ENCODE assay signal across 8 cellular contexts in the genomic region with DNA sequence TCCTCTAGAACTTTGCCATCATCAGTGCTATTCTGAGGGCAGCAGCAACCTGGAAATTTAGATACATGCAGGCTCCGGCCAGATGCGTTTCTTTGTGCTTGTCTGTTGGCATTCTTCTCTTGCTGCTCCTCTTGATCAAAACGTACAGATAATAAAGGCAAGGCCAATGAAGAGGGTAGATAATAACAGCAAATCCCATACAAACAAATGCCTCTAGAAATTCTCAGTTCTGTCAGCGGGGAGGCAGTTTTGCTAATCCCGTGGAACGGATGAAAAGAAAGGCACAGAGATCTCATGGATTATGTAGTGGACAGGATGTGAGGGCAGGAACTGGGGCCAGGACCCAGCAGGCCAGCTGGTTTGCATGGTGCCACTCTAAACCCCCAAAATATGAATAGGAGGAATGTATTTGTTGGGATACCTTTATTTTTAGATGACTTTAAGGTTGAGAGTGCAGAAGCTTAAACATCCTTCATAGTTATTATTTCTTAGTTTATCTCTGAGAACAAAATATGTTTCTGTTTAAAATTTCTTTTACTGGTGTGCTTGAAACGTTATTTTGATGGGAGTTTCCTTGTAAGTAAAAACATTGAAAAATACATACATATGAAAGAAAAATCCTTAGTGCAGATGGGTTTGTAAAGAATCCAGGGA. TPM values are rescaled to one million over a fixed set of nuclear protein-coding genes. Genes with fewer than 3 reads are reported as not detected.
A peak's percentile ranks its signal among the peaks of the same experiment; 100 is the strongest.
DNase-seq lines count a peak whose midpoint lies in the region; ATAC-seq, FAIRE-seq and TF ChIP-seq lines count a peak whose summit lies in the region.

No MANE protein-coding gene starts in this region.

- SMC1A ChIA-PET in GM12878 (lab: Charles Lee; ENCODE audit: uncharacterized antibody, unreplicated experiment) = no interaction called here

- in situ Hi-C loops in GM12878 (cut with MboI) (loop anchor here (25.0 kb wide), 1 partner anchor 1256 kb away; the partner anchor contains the start of gene URB1), HepG2 (cut with HindIII; ENCODE audit: extremely low pct_ligation_motif_present, low pct_unique_long_range_greater_than_20kb) (no loop called here)

- TF ChIP-seq CTCF in GM12878 (IDR thresholded peaks at IDR 0.05 in 2 of 3, conservative IDR thresholded peaks at IDR 0.05 in 1 of 3; ENCODE audit: control insufficient read depth in 2 of 3, extremely low read depth in 1 of 3, insufficient read depth in 1 of 3, low read depth in 3 of 3, low read length in 3 of 3) (no peak), HepG2 (CRISPR knock-in tag; IDR thresholded peaks at IDR 0.05) (no peak), tibial nerve (IDR thresholded peaks at IDR 0.05) (no peak)

- CTCF ChIA-PET in GM12878 (lab: Yijun Ruan, JAX) (interaction anchor here (1.0 kb wide), 1 partner anchor 711 kb away, joined by 3 read pairs; no protein-coding TSS in a partner anchor), HepG2 (lab: Yijun Ruan, JAX; ENCODE audit: low intra/inter-chr PET ratio, low total read pairs) (no interaction called here), HEK293T (lab: Yijun Ruan, JAX) (no interaction called here)

- H3K79me2 ChIP-seq in GM12878 (ENCODE audit: control insufficient read depth, insufficient read depth, low read length) (peaks cover 13% of the 10 kb centered on the region), HepG2 (ENCODE audit: insufficient read depth, low read length) (peaks cover 68% of the 10 kb centered on the region)

- WGBS in GM12878 (ENCODE audit: insufficient coverage, insufficient replicate concordance, low lambda C conversion rate, missing lambda C conversion rate) = 29% methylated on average over 7 of the region's 7 CpGs
- 0% methylated on average over 7 of the region's 7 CpGs for WGBS in HepG2 (ENCODE audit: low lambda C conversion rate)
- 5% methylated on average over 7 of the region's 7 CpGs for WGBS in tibial nerve, 2 donors

- FAIRE-seq in GM12878 (lab: Jason Lieb, UNC) (peak; percentile 81), HepG2 (lab: Jason Lieb, UNC) (no peak)

- H2AFZ ChIP-seq in GM12878 (ENCODE audit: control insufficient read depth, low read depth, low read length) = peak overlapping the region; percentile 93; the same call in 1 of the 2 replicates
- H2AFZ ChIP-seq in HepG2 (ENCODE audit: low read length) = no peak overlapping the region

- H4K20me1 ChIP-seq in BLaER1 = peaks cover 68% of the 10 kb centered on the region
- no peaks in the 10 kb centered on the region for H4K20me1 ChIP-seq in GM12878 (ENCODE audit: control insufficient read depth, insufficient read depth)
- no peaks in the 10 kb centered on the region for H4K20me1 ChIP-seq in HepG2 (ENCODE audit: insufficient read depth, low read length)

- H3K36me3 ChIP-seq in BLaER1 = 0 out of 2 replicates have a peak, but pooled peaks cover 5% of the 10 kb centered on the region
- no peaks in the 10 kb centered on the region for H3K36me3 ChIP-seq in GM12878 (ENCODE audit: control insufficient read depth in 2 of 2, insufficient read depth in 2 of 2, low read length in 1 of 2)
- no peaks in the 10 kb centered on the region for H3K36me3 ChIP-seq in HepG2 (replicated peaks in 1 of 2; ENCODE audit: control insufficient read depth in 1 of 2, insufficient read depth in 2 of 2, low read length in 2 of 2)
- no peaks in the 10 kb centered on the region for H3K36me3 ChIP-seq in tibial nerve

- RAD21 ChIA-PET in GM12878 (lab: Charles Lee; ENCODE audit: unreplicated experiment) = no interaction called here

- H3K4me3 ChIP-seq in BLaER1 (peak overlapping the region; percentile 90), GM12878 (peak overlapping the region; percentile 94), HepG2 (replicated peaks in 1 of 3; ENCODE audit: insufficient read depth in 1 of 3, low read depth in 2 of 3, low read length in 3 of 3) (peak overlapping the region; percentile 81 to 95 (median 85)), tibial nerve (peak overlapping the region; percentile 44 to 99 (median 86))
- peak overlapping the region; percentile 92 for H3K4me3 ChIP-seq in Jurkat, Clone E6-1 (ENCODE audit: low read length)

- DNase-seq in Jurkat, Clone E6-1 (ENCODE audit: low read depth, low spot score) = no peak
- DNase-seq in GM12878 (ENCODE audit: low read depth, low spot score) (no peak), HepG2 (ENCODE audit: low spot score) (peak; percentile 26), tibial nerve (ENCODE audit: low spot score in 2 of 2) (no peak), NOMO-1 (lab: John Stamatoyannopoulos, UW; ENCODE audit: unreplicated experiment in 2 of 2) (no peak), HEK293T (ENCODE audit: extremely low spot score) (no peak)
- DNase-seq in stimulated activated CD4-positive, alpha-beta T cell treated with anti-CD3 and anti-CD28 coated beads, Interleukin-4, amount 100 ng/mL, for 4 hours = no peak

- peak overlapping the region; percentile 75; the same call in 1 of the 2 replicates for H3K9ac ChIP-seq in BLaER1
- peak overlapping the region; percentile 46; the same call in 1 of the 2 replicates for H3K9ac ChIP-seq in GM12878 (ENCODE audit: control insufficient read depth, insufficient read depth, low read length)
- peak overlapping the region; percentile 76 for H3K9ac ChIP-seq in HepG2 (ENCODE audit: insufficient read depth, low read depth, low read length)

- TF ChIP-seq POLR2A in GM12878 (IDR thresholded peaks at IDR 0.05; ENCODE audit: low read depth, low read length) (no peak), HepG2 (IDR thresholded peaks at IDR 0.05; ENCODE audit: insufficient read depth in 1 of 2, low read depth in 2 of 2, low read length in 2 of 2) (no peak), tibial nerve (IDR thresholded peaks at IDR 0.05) (no peak)

- intact Hi-C loops in GM12878 (cut with micrococcal nuclease; ENCODE audit: unreplicated experiment) = loop anchor here (2.0 kb wide), 1 partner anchor 271 kb away; the partner anchor contains the start of gene ATP5PO
- intact Hi-C loops in HepG2 (cut with micrococcal nuclease; ENCODE audit: unreplicated experiment) = loop anchor here (2.0 to 10.0 kb wide), 3 partner anchors 41 to 251 kb away; no protein-coding TSS in a partner anchor

- H3K4me1 ChIP-seq in BLaER1 (peaks cover 20% of the 10 kb centered on the region), GM12878 (ENCODE audit: control insufficient read depth, insufficient read depth, low read length) (no peaks in the 10 kb centered on the region), HepG2 (ENCODE audit: insufficient read depth, low read length) (peaks cover 41% of the 10 kb centered on the region), tibial nerve (peaks cover 0 to 59% (median 16%) of the 10 kb centered on the region in 4 donors)

- POLR2A ChIA-PET in GM12878 (lab: Charles Lee) (no interaction called here), HepG2 (lab: Yijun Ruan, JAX) (interaction anchor here (0.9 to 1.2 kb wide), 3 partner anchors 42 to 251 kb away, joined by 3 read pairs; partner anchors contain the start of gene SON), HEK293T (lab: Yijun Ruan, JAX) (no interaction called here)

- TF ChIP-seq EP300 in GM12878 (IDR thresholded peaks at IDR 0.05; ENCODE audit: borderline replicate concordance in 1 of 2, control insufficient read depth in 1 of 2, low read depth in 2 of 2, low read length in 2 of 2) (no peak), HepG2 (IDR thresholded peaks at IDR 0.05; ENCODE audit: low read depth in 2 of 2, low read length in 2 of 2) (no peak), HepG2 (CRISPR knock-in tag; IDR thresholded peaks at IDR 0.05; ENCODE audit: borderline replicate concordance) (no peak), tibial nerve (IDR thresholded peaks at IDR 0.05) (no peak)

- TF ChIP-seq RAD21 in GM12878 (IDR thresholded peaks at IDR 0.05; ENCODE audit: insufficient read depth, low read depth, low read length) = no peak
- no peak for TF ChIP-seq RAD21 in HepG2 (CRISPR knock-in tag; IDR thresholded peaks at IDR 0.05)

- ATAC-seq in GM12878 (no peak), HepG2 (no peak)

- TSS peak; percentile 62 for BruUV-seq in GM12878 (replicated peaks; lab: Mats Ljungman, UMichigan)
- TSS peak; percentile 52 for BruUV-seq in HepG2 (replicated peaks; lab: Mats Ljungman, UMichigan)

- no peaks in the 10 kb centered on the region for H3K9me3 ChIP-seq in BLaER1
- H3K9me3 ChIP-seq in GM12878 (replicated peaks; ENCODE audit: control insufficient read depth, insufficient read depth, low read length) = no peaks in the 10 kb centered on the region
- H3K9me3 ChIP-seq in HepG2 (ENCODE audit: low read length) = no peaks in the 10 kb centered on the region
- no peaks in the 10 kb centered on the region for H3K9me3 ChIP-seq in tibial nerve

- H3K4me2 ChIP-seq in BLaER1 (peak overlapping the region; percentile 91), GM12878 (ENCODE audit: control insufficient read depth, insufficient read depth) (peak overlapping the region; percentile 85), HepG2 (ENCODE audit: low read depth, low read length) (peak overlapping the region; percentile 65)

- H3K27me3 ChIP-seq in BLaER1 (peaks cover 35% of the 10 kb centered on the region), GM12878 (replicated peaks in 1 of 2; ENCODE audit: control insufficient read depth in 2 of 2, insufficient read depth in 2 of 2, low read length in 1 of 2) (peaks cover 0 to 6% of the 10 kb centered on the region in 2 experiments; a peak in 2 of 4 replicates), HepG2 (ENCODE audit: control insufficient read depth in 1 of 2, insufficient read depth in 2 of 2, low read length in 2 of 2) (no peaks in the 10 kb centered on the region; a peak in 1 of 5 replicates), tibial nerve (no peaks in the 10 kb centered on the region)

- H3K27ac ChIP-seq in BLaER1 = no peak overlapping the region
- no peak overlapping the region for H3K27ac ChIP-seq in GM12878 (ENCODE audit: control insufficient read depth, insufficient read depth)
- peak overlapping the region; percentile 60 for H3K27ac ChIP-seq in HepG2 (ENCODE audit: extremely low read length, insufficient read depth, low read length)
- H3K27ac ChIP-seq in tibial nerve = peak overlapping the region; percentile 87 to 96 (median 92)

RNA-seq across cellular contexts. Expression of gene ITSN1, which starts 1.5 kb away (rescaled TPM):
- polyA plus RNA-seq in Jurkat, Clone E6-1 (2012; ENCODE audit: insufficient read depth, insufficient read length) = 17.8 TPM
- 38.7 and 40.5 TPM in 2 replicates for total RNA-seq in GM12878 (2013; cell fraction: nucleolus; rRNA removed)
- total RNA-seq in GM12878 (2014; rRNA removed) = 3.9 and 4.0 TPM in 2 replicates
- 3.9 and 5.9 TPM in 2 replicates for total RNA-seq in GM12878 (2014; rRNA removed; fragmentation: Illumina TruSeq; extraction: Trizol)
- 5.1 and 6.1 TPM in 2 replicates for total RNA-seq in GM12878 (2021)
- 1.7 TPM for polyA plus RNA-seq in GM12878 (2011; ENCODE audit: low read depth)
- 3.2 and 4.8 TPM in 2 replicates for polyA plus RNA-seq in GM12878 (2011; rRNA removed)
- 2.5 and 3.4 TPM in 2 replicates for polyA plus RNA-seq in GM12878 (2011; cell fraction: cytosol; rRNA removed)
- 6.0 and 7.0 TPM in 2 replicates for polyA plus RNA-seq in GM12878 (2011; cell fraction: nucleus; rRNA removed)
- 2.0 and 2.5 TPM in 2 replicates for polyA plus RNA-seq in GM12878 (2012)
- polyA plus RNA-seq in GM12878 (2014; fragmentation: Illumina TruSeq; extraction: Trizol) = 8.1 and 8.8 TPM in 2 replicates
- polyA plus RNA-seq in GM12878 (2014; fragmentation: Nextera tagmentation; extraction: Ambion mirVana) = 1 to 10 TPM in 1 of 2 experiments, under 1 TPM in 1; 0.89 to 1.3 TPM
- 4.7 and 6.7 TPM in 2 replicates for polyA plus RNA-seq in GM12878 (2014; rRNA removed)
- polyA plus RNA-seq in GM12878 (2016; fragmentation: Nextera tagmentation; extraction: Ambion mirVana) = 10 to 100 TPM; 10.4 to 10.6 TPM
- 5.2 and 6.9 TPM in 2 replicates for polyA minus RNA-seq in GM12878 (2011; rRNA and poly(A)+ RNA removed)
- polyA minus RNA-seq in GM12878 (2011; cell fraction: cytosol; rRNA and poly(A)+ RNA removed) = 2.4 and 4.8 TPM in 2 replicates
- 4.0 and 4.1 TPM in 2 replicates for polyA minus RNA-seq in GM12878 (2011; cell fraction: nucleus; rRNA and poly(A)+ RNA removed)
- 20.9 and 26.1 TPM in 2 replicates for total RNA-seq in HepG2 (2016; rRNA removed; fragmentation: Illumina TruSeq; extraction: Trizol)
- total RNA-seq in HepG2 (2016; cell fraction: cytosol; rRNA removed; fragmentation: Illumina TruSeq; extraction: Trizol; ENCODE audit: low read depth) = 7.4 and 8.4 TPM in 2 replicates
- total RNA-seq in HepG2 (2016; cell fraction: insoluble cytoplasmic fraction; rRNA removed; fragmentation: Illumina TruSeq; extraction: Trizol) = 19.4 and 27.9 TPM in 2 replicates
- 12.5 and 13.9 TPM in 2 replicates for total RNA-seq in HepG2 (2016; cell fraction: membrane; rRNA removed; fragmentation: Illumina TruSeq; extraction: Trizol)
- total RNA-seq in HepG2 (2016; cell fraction: nucleus; rRNA removed; fragmentation: Illumina TruSeq; extraction: Trizol) = 28.9 and 34.6 TPM in 2 replicates
- 32.2 and 33.8 TPM in 2 replicates for polyA plus RNA-seq in HepG2 (2011; rRNA removed)
- polyA plus RNA-seq in HepG2 (2011; cell fraction: cytosol; rRNA removed) = 17.7 and 19.5 TPM in 2 replicates
- polyA plus RNA-seq in HepG2 (2011; cell fraction: nucleus; rRNA removed) = 77.2 and 113 TPM in 2 replicates
- polyA plus RNA-seq in HepG2 (2012) = 17.9 and 21.0 TPM in 2 replicates
- 2.1 and 2.2 TPM in 2 replicates for polyA plus RNA-seq in HepG2 (2016; cell fraction: cytosol; fragmentation: Illumina TruSeq; extraction: Trizol; ENCODE audit: low read depth)
- 19.9 and 26.2 TPM in 2 replicates for polyA plus RNA-seq in HepG2 (2016; cell fraction: insoluble cytoplasmic fraction; fragmentation: Illumina TruSeq; extraction: Trizol; ENCODE audit: low read depth)
- polyA plus RNA-seq in HepG2 (2016; cell fraction: membrane; fragmentation: Illumina TruSeq; extraction: Trizol; ENCODE audit: low read depth) = 5.9 and 7.6 TPM in 2 replicates
- polyA plus RNA-seq in HepG2 (2016; cell fraction: nucleus; fragmentation: Illumina TruSeq; extraction: Trizol; ENCODE audit: insufficient read depth, low read depth) = 54.1 and 57.5 TPM in 2 replicates
- 30.7 and 84.5 TPM in 2 replicates for polyA minus RNA-seq in HepG2 (2011; rRNA and poly(A)+ RNA removed; ENCODE audit: low replicate concordance)
- polyA minus RNA-seq in HepG2 (2011; cell fraction: cytosol; rRNA and poly(A)+ RNA removed) = 12.0 and 17.5 TPM in 2 replicates
- polyA minus RNA-seq in HepG2 (2011; cell fraction: nucleus; rRNA and poly(A)+ RNA removed) = 48.5 and 64.6 TPM in 2 replicates
- 100 to 1,000 TPM in 2 of 4 donors, 10 to 100 TPM in 2; 50.4 to 208 (median 96.7) TPM for total RNA-seq in tibial nerve

RNA-seq across cellular contexts. Expression of gene CRYZL1, which starts 2.2 kb away (rescaled TPM):
- 47.6 TPM for polyA plus RNA-seq in Jurkat, Clone E6-1 (2012; ENCODE audit: insufficient read depth, insufficient read length)
- 148 and 161 TPM in 2 replicates for total RNA-seq in GM12878 (2013; cell fraction: nucleolus; rRNA removed)
- total RNA-seq in GM12878 (2014; rRNA removed) = 14.3 and 17.3 TPM in 2 replicates
- total RNA-seq in GM12878 (2014; rRNA removed; fragmentation: Illumina TruSeq; extraction: Trizol) = 14.5 and 15.5 TPM in 2 replicates
- total RNA-seq in GM12878 (2021) = 20.2 and 21.4 TPM in 2 replicates
- 24.5 TPM for polyA plus RNA-seq in GM12878 (2011; ENCODE audit: low read depth)
- polyA plus RNA-seq in GM12878 (2011; rRNA removed) = 68.8 and 92.6 TPM in 2 replicates
- 24.1 and 26.4 TPM in 2 replicates for polyA plus RNA-seq in GM12878 (2011; cell fraction: cytosol; rRNA removed)
- 62.4 and 86.8 TPM in 2 replicates for polyA plus RNA-seq in GM12878 (2011; cell fraction: nucleus; rRNA removed)
- polyA plus RNA-seq in GM12878 (2012) = 22.9 and 24.2 TPM in 2 replicates
- polyA plus RNA-seq in GM12878 (2014; fragmentation: Illumina TruSeq; extraction: Trizol) = 25.5 and 32.8 TPM in 2 replicates
- polyA plus RNA-seq in GM12878 (2014; fragmentation: Nextera tagmentation; extraction: Ambion mirVana) = 10 to 100 TPM; 51.4 to 72.4 TPM
- polyA plus RNA-seq in GM12878 (2014; rRNA removed) = 25.7 and 27.7 TPM in 2 replicates
- 10 to 100 TPM; 33.6 to 34.8 TPM for polyA plus RNA-seq in GM12878 (2016; fragmentation: Nextera tagmentation; extraction: Ambion mirVana)
- 32.3 and 80.7 TPM in 2 replicates for polyA minus RNA-seq in GM12878 (2011; rRNA and poly(A)+ RNA removed)
- 14.4 and 14.8 TPM in 2 replicates for polyA minus RNA-seq in GM12878 (2011; cell fraction: cytosol; rRNA and poly(A)+ RNA removed)
- polyA minus RNA-seq in GM12878 (2011; cell fraction: nucleus; rRNA and poly(A)+ RNA removed) = 20.1 and 34.9 TPM in 2 replicates
- total RNA-seq in HepG2 (2016; rRNA removed; fragmentation: Illumina TruSeq; extraction: Trizol) = 20.3 and 25.9 TPM in 2 replicates
- total RNA-seq in HepG2 (2016; cell fraction: cytosol; rRNA removed; fragmentation: Illumina TruSeq; extraction: Trizol; ENCODE audit: low read depth) = 5.2 and 7.4 TPM in 2 replicates
- 16.8 and 18.9 TPM in 2 replicates for total RNA-seq in HepG2 (2016; cell fraction: insoluble cytoplasmic fraction; rRNA removed; fragmentation: Illumina TruSeq; extraction: Trizol)
- total RNA-seq in HepG2 (2016; cell fraction: membrane; rRNA removed; fragmentation: Illumina TruSeq; extraction: Trizol) = 8.0 and 10.8 TPM in 2 replicates
- 21.2 and 22.0 TPM in 2 replicates for total RNA-seq in HepG2 (2016; cell fraction: nucleus; rRNA removed; fragmentation: Illumina TruSeq; extraction: Trizol)
- polyA plus RNA-seq in HepG2 (2011; rRNA removed) = 27.7 and 29.9 TPM in 2 replicates
- 7.0 and 10.2 TPM in 2 replicates for polyA plus RNA-seq in HepG2 (2011; cell fraction: cytosol; rRNA removed)
- polyA plus RNA-seq in HepG2 (2011; cell fraction: nucleus; rRNA removed) = 39.4 and 46.1 TPM in 2 replicates
- polyA plus RNA-seq in HepG2 (2012) = 19.7 and 20.7 TPM in 2 replicates
- polyA plus RNA-seq in HepG2 (2016; cell fraction: cytosol; fragmentation: Illumina TruSeq; extraction: Trizol; ENCODE audit: low read depth) = 5.9 and 7.3 TPM in 2 replicates
- polyA plus RNA-seq in HepG2 (2016; cell fraction: insoluble cytoplasmic fraction; fragmentation: Illumina TruSeq; extraction: Trizol; ENCODE audit: low read depth) = 21.3 and 22.3 TPM in 2 replicates
- 5.9 and 6.0 TPM in 2 replicates for polyA plus RNA-seq in HepG2 (2016; cell fraction: membrane; fragmentation: Illumina TruSeq; extraction: Trizol; ENCODE audit: low read depth)
- polyA plus RNA-seq in HepG2 (2016; cell fraction: nucleus; fragmentation: Illumina TruSeq; extraction: Trizol; ENCODE audit: insufficient read depth, low read depth) = 28.2 and 41.4 TPM in 2 replicates
- polyA minus RNA-seq in HepG2 (2011; rRNA and poly(A)+ RNA removed; ENCODE audit: low replicate concordance) = 6.0 and 23.4 TPM in 2 replicates
- polyA minus RNA-seq in HepG2 (2011; cell fraction: cytosol; rRNA and poly(A)+ RNA removed) = 5.8 and 7.4 TPM in 2 replicates
- polyA minus RNA-seq in HepG2 (2011; cell fraction: nucleus; rRNA and poly(A)+ RNA removed) = 58.7 and 70.7 TPM in 2 replicates
- 10 to 100 TPM; 48.8 to 94.4 (median 74.8) TPM for total RNA-seq in tibial nerve

RNA-seq across cellular contexts. Expression of gene DONSON, which starts 55.3 kb away (rescaled TPM):
- polyA plus RNA-seq in Jurkat, Clone E6-1 (2012; ENCODE audit: insufficient read depth, insufficient read length) = 48.3 TPM
- 25.2 and 30.0 TPM in 2 replicates for total RNA-seq in GM12878 (2013; cell fraction: nucleolus; rRNA removed)
- total RNA-seq in GM12878 (2014; rRNA removed) = 28.1 and 29.1 TPM in 2 replicates
- total RNA-seq in GM12878 (2014; rRNA removed; fragmentation: Illumina TruSeq; extraction: Trizol) = 36.3 and 39.1 TPM in 2 replicates
- 21.6 and 23.4 TPM in 2 replicates for total RNA-seq in GM12878 (2021)
- polyA plus RNA-seq in GM12878 (2011; ENCODE audit: low read depth) = 17.2 TPM
- 51.2 and 72.5 TPM in 2 replicates for polyA plus RNA-seq in GM12878 (2011; rRNA removed)
- polyA plus RNA-seq in GM12878 (2011; cell fraction: cytosol; rRNA removed) = 24.8 and 27.8 TPM in 2 replicates
- 37.1 and 44.0 TPM in 2 replicates for polyA plus RNA-seq in GM12878 (2011; cell fraction: nucleus; rRNA removed)
- polyA plus RNA-seq in GM12878 (2012) = 27.8 and 39.7 TPM in 2 replicates
- 40.5 and 51.2 TPM in 2 replicates for polyA plus RNA-seq in GM12878 (2014; fragmentation: Illumina TruSeq; extraction: Trizol)
- 10 to 100 TPM; 13.6 to 25.8 TPM for polyA plus RNA-seq in GM12878 (2014; fragmentation: Nextera tagmentation; extraction: Ambion mirVana)
- 23.7 and 26.7 TPM in 2 replicates for polyA plus RNA-seq in GM12878 (2014; rRNA removed)
- polyA plus RNA-seq in GM12878 (2016; fragmentation: Nextera tagmentation; extraction: Ambion mirVana) = 10 to 100 TPM; 47.3 to 49.3 TPM
- polyA minus RNA-seq in GM12878 (2011; rRNA and poly(A)+ RNA removed) = 32.1 and 37.0 TPM in 2 replicates
- 11.6 and 16.0 TPM in 2 replicates for polyA minus RNA-seq in GM12878 (2011; cell fraction: cytosol; rRNA and poly(A)+ RNA removed)
- polyA minus RNA-seq in GM12878 (2011; cell fraction: nucleus; rRNA and poly(A)+ RNA removed) = 12.9 and 14.5 TPM in 2 replicates
- 60.8 and 63.6 TPM in 2 replicates for total RNA-seq in HepG2 (2016; rRNA removed; fragmentation: Illumina TruSeq; extraction: Trizol)
- 19.3 and 25.7 TPM in 2 replicates for total RNA-seq in HepG2 (2016; cell fraction: cytosol; rRNA removed; fragmentation: Illumina TruSeq; extraction: Trizol; ENCODE audit: low read depth)
- total RNA-seq in HepG2 (2016; cell fraction: insoluble cytoplasmic fraction; rRNA removed; fragmentation: Illumina TruSeq; extraction: Trizol) = 63.7 and 64.8 TPM in 2 replicates
- 39.0 and 44.1 TPM in 2 replicates for total RNA-seq in HepG2 (2016; cell fraction: membrane; rRNA removed; fragmentation: Illumina TruSeq; extraction: Trizol)
- total RNA-seq in HepG2 (2016; cell fraction: nucleus; rRNA removed; fragmentation: Illumina TruSeq; extraction: Trizol) = 49.7 and 57.4 TPM in 2 replicates
- 23.8 and 35.4 TPM in 2 replicates for polyA plus RNA-seq in HepG2 (2011; rRNA removed)
- polyA plus RNA-seq in HepG2 (2011; cell fraction: cytosol; rRNA removed) = 14.5 and 16.8 TPM in 2 replicates
- 32.1 and 34.6 TPM in 2 replicates for polyA plus RNA-seq in HepG2 (2011; cell fraction: nucleus; rRNA removed)
- 27.0 and 35.7 TPM in 2 replicates for polyA plus RNA-seq in HepG2 (2012)
- polyA plus RNA-seq in HepG2 (2016; cell fraction: cytosol; fragmentation: Illumina TruSeq; extraction: Trizol; ENCODE audit: low read depth) = 14.8 and 16.8 TPM in 2 replicates
- polyA plus RNA-seq in HepG2 (2016; cell fraction: insoluble cytoplasmic fraction; fragmentation: Illumina TruSeq; extraction: Trizol; ENCODE audit: low read depth) = 70.4 and 76.8 TPM in 2 replicates
- 27.4 and 32.3 TPM in 2 replicates for polyA plus RNA-seq in HepG2 (2016; cell fraction: membrane; fragmentation: Illumina TruSeq; extraction: Trizol; ENCODE audit: low read depth)
- 91.6 and 102 TPM in 2 replicates for polyA plus RNA-seq in HepG2 (2016; cell fraction: nucleus; fragmentation: Illumina TruSeq; extraction: Trizol; ENCODE audit: insufficient read depth, low read depth)
- polyA minus RNA-seq in HepG2 (2011; rRNA and poly(A)+ RNA removed; ENCODE audit: low replicate concordance) = 21.0 and 36.0 TPM in 2 replicates
- 14.6 and 17.7 TPM in 2 replicates for polyA minus RNA-seq in HepG2 (2011; cell fraction: cytosol; rRNA and poly(A)+ RNA removed)
- polyA minus RNA-seq in HepG2 (2011; cell fraction: nucleus; rRNA and poly(A)+ RNA removed) = 23.7 and 27.5 TPM in 2 replicates
- 10 to 100 TPM; 11.5 to 20.6 (median 18.1) TPM for total RNA-seq in tibial nerve

Comparison
In these comparisons a context has a peak if more than half of its experiments do, and no peak if none do; other contexts are left out.
1. H3K27ac ChIP-seq: peak in HepG2 (single experiment) and tibial nerve (4 of 4); none in BLaER1 (single experiment) and GM12878 (single experiment).
2. Peak in every context shown above with its lines, with median percentiles within 50 percentile points of each other: H3K4me2 ChIP-seq, H3K4me3 ChIP-seq and H3K9ac ChIP-seq.